Comparison of ENCODE assay signal across 8 cellular contexts in the genomic region with DNA sequence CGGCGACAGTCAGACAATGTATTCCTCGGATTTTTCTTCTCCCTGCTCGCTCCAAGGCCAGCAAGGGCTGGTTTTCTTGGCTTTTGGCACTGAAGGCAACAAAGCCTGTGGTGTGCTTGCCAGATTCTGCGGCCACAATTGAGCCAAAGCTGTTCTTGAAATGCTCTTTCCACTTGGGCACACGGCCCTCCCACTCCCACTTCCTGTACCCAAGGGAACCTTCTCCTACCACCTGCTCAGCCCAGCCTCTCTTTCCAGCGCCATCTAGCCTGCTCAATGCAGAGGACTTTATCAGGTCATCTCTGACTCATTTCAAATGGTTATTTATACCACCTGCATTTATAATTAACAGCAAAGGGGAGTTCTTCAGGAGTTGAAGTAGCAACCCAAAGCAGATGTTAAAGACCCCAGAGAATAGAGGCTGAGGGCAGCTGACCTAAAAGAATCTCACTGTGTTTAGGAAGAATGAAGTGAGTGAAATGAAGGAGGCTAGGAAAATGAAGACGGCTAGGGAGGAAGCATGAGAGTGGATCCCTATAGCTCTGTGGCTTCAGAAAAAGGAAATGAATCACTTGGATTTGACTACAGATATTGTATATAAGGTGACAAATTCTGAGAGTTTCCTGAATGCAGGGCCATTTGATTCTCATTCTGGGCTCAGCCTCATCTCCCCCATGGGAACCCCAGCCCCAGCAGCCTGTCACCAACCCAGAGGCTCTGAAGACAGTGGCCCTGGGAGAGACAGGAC.
A peak's percentile ranks its signal among the peaks of the same experiment; 100 is the strongest.
DNase-seq lines count a peak whose midpoint lies in the region; ATAC-seq and TF ChIP-seq lines count a peak whose summit lies in the region.

No MANE protein-coding gene starts in this region.

- peaks cover 15% of the 10 kb centered on the region for H3K27me3 Mint-ChIP-seq in activated T-cell treated with anti-CD3 and anti-CD28 coated beads, Interleukin-2, amount 50 U/mL, for 24 hours
- H3K27me3 Mint-ChIP-seq in activated CD8-positive, alpha-beta memory T cell treated with anti-CD3 and anti-CD28 coated beads, Interleukin-2, amount 10 ng/mL, durations not matched to agents 7 days and 5 days: peaks cover 12% of the 10 kb centered on the region

- peak; percentile 51 for ATAC-seq in HG02970 (IDR thresholded peaks at IDR 0.05; ENCODE audit: low FRiP score, unreplicated experiment)
- no peak for ATAC-seq in activated CD8-positive, alpha-beta memory T cell treated with anti-CD3 and anti-CD28 coated beads, Interleukin-2, amount 10 ng/mL, durations not matched to agents 7 days and 5 days

- H3K36me3 Mint-ChIP-seq in activated T-cell treated with anti-CD3 and anti-CD28 coated beads, Interleukin-2, amount 50 U/mL, for 24 hours (ENCODE audit: low read depth): no peaks in the 10 kb centered on the region
- no peaks in the 10 kb centered on the region for H3K36me3 Mint-ChIP-seq in activated CD8-positive, alpha-beta memory T cell treated with anti-CD3 and anti-CD28 coated beads, Interleukin-2, amount 10 ng/mL, durations not matched to agents 7 days and 5 days

- peaks cover 18% of the 10 kb centered on the region for H3K4me1 Mint-ChIP-seq in activated T-cell treated with anti-CD3 and anti-CD28 coated beads, Interleukin-2, amount 50 U/mL, for 24 hours (ENCODE audit: low read depth)
- peaks cover 18% of the 10 kb centered on the region for H3K4me1 Mint-ChIP-seq in activated CD8-positive, alpha-beta memory T cell treated with anti-CD3 and anti-CD28 coated beads, Interleukin-2, amount 10 ng/mL, durations not matched to agents 7 days and 5 days

- no peak overlapping the region for H3K4me3 ChIP-seq in epithelial cell of proximal tubule (ENCODE audit: low read depth, low read length)
- H3K4me3 ChIP-seq in effector memory CD4-positive, alpha-beta T cell (ENCODE audit: insufficient read depth, low read depth, low read length, poor library complexity, severe bottlenecking): no peak overlapping the region

- H3K9me3 ChIP-seq in effector memory CD4-positive, alpha-beta T cell (ENCODE audit: control insufficient read depth, low read length): no peaks in the 10 kb centered on the region

- CTCF ChIA-PET in activated CD8-positive, alpha-beta memory T cell treated with anti-CD3 and anti-CD28 coated beads, Interleukin-2, amount 10 ng/mL, durations not matched to agents 7 days and 5 days (lab: Charles Lee): no interaction called here

- no peak overlapping the region for H3K27ac ChIP-seq in effector memory CD4-positive, alpha-beta T cell (ENCODE audit: insufficient read depth, low read length, poor library complexity, severe bottlenecking)

- H3K4me1 ChIP-seq in effector memory CD4-positive, alpha-beta T cell (ENCODE audit: control insufficient read depth, insufficient read depth, low read length, poor library complexity, severe bottlenecking): no peaks in the 10 kb centered on the region

- peak overlapping the region; percentile 60 for H3K27ac Mint-ChIP-seq in activated T-cell treated with anti-CD3 and anti-CD28 coated beads, Interleukin-2, amount 50 U/mL, for 24 hours
- H3K27ac Mint-ChIP-seq in activated CD8-positive, alpha-beta memory T cell treated with anti-CD3 and anti-CD28 coated beads, Interleukin-2, amount 10 ng/mL, durations not matched to agents 7 days and 5 days: no peak overlapping the region

- no peaks in the 10 kb centered on the region for H3K27me3 ChIP-seq in effector memory CD4-positive, alpha-beta T cell (replicated peaks; ENCODE audit: control insufficient read depth, insufficient read depth, low read length, poor library complexity, severe bottlenecking)

- TF ChIP-seq CTCF in epithelial cell of proximal tubule (conservative IDR thresholded peaks at IDR 0.05; ENCODE audit: low read depth, low read length): peak; percentile 18

- H3K9me3 Mint-ChIP-seq in activated T-cell treated with anti-CD3 and anti-CD28 coated beads, Interleukin-2, amount 50 U/mL, for 24 hours: no peaks in the 10 kb centered on the region
- no peaks in the 10 kb centered on the region for H3K9me3 Mint-ChIP-seq in activated CD8-positive, alpha-beta memory T cell treated with anti-CD3 and anti-CD28 coated beads, Interleukin-2, amount 10 ng/mL, durations not matched to agents 7 days and 5 days (ENCODE audit: low read depth)

- no peak overlapping the region for H3K4me3 Mint-ChIP-seq in activated T-cell treated with anti-CD3 and anti-CD28 coated beads, Interleukin-2, amount 50 U/mL, for 24 hours
- no peak overlapping the region for H3K4me3 Mint-ChIP-seq in activated CD8-positive, alpha-beta memory T cell treated with anti-CD3 and anti-CD28 coated beads, Interleukin-2, amount 10 ng/mL, durations not matched to agents 7 days and 5 days

- H3K36me3 ChIP-seq in effector memory CD4-positive, alpha-beta T cell (ENCODE audit: control insufficient read depth, insufficient read depth, low read length): no peaks in the 10 kb centered on the region

- DNase-seq in activated T-cell treated with anti-CD3 and anti-CD28 coated beads, Interleukin-2, amount 50 U/mL, for 24 hours: no peak
- DNase-seq in activated T-cell treated with anti-CD3 and anti-CD28 coated beads, Interleukin-2, amount 50 U/mL, for 1 hour: no peak
- DNase-seq in NCI-H446 (lab: John Stamatoyannopoulos, UW) (peak; percentile 77 to 94), epithelial cell of proximal tubule (ENCODE audit: low read depth) (no peak), T-helper 1 cell (no peak)
- no peak for DNase-seq in activated CD8-positive, alpha-beta memory T cell treated with anti-CD3 and anti-CD28 coated beads, Interleukin-2, amount 10 ng/mL, durations not matched to agents 7 days and 5 days
- no peak for DNase-seq in effector memory CD4-positive, alpha-beta T cell

Comparison
In these comparisons a context has a peak if more than half of its experiments do, and no peak if none do; other contexts are left out.
1. DNase-seq: peak in NCI-H446 (2 of 2); none in activated T-cell treated with anti-CD3 and anti-CD28 coated beads, Interleukin-2, amount 50 U/mL, for 24 hours (single experiment), activated T-cell treated with anti-CD3 and anti-CD28 coated beads, Interleukin-2, amount 50 U/mL, for 1 hour (single experiment), epithelial cell of proximal tubule (single experiment), T-helper 1 cell (0 of 5), activated CD8-positive, alpha-beta memory T cell treated with anti-CD3 and anti-CD28 coated beads, Interleukin-2, amount 10 ng/mL, durations not matched to agents 7 days and 5 days (single experiment) and effector memory CD4-positive, alpha-beta T cell (0 of 3).